10 cellular contexts compared by ENCODE assay signal in the genomic region with DNA sequence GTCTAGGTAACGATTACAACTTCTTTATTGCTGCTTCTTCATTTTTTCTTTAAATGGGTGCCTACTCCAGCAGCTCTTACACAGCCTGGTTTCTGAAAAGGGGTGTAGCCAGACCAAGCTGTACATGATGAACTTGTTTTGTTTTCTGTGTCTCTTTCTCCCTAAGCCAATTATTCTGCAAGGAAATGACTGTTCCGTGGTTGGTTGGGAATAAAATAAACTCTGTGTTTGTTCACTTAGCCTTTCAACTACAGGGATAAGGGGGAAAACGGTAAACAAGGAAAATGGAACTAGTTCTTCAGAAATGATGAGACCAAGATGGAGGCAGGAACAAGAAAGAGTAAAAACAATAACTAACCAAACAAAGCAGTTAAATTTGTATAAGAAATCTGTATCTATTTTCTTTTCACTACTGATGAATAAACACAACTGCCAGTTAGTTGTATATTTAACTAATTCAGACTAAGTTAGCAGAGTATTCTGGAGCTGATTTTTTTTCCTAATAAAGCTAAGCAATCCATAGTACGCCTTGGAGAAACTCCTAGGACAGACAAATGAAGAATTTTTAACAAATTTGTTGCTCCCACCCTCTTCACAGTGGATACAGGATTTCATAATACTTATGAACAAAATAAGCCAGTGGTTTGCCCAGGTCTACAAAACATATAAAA. TPM values are rescaled to one million over a fixed set of nuclear protein-coding genes. Genes with fewer than 3 reads are reported as not detected.
DNase-seq lines count a peak whose midpoint lies in the region; ATAC-seq and TF ChIP-seq lines count a peak whose summit lies in the region.
"Had no signal": no experiment of that assay in that cellular context is flagged by ENCODE, and none has a peak within 500 bp of the region (broad histone marks: within the 10 kb centered on the region; RNA-seq: fewer than 3 reads in every experiment).

A gene with protein sequence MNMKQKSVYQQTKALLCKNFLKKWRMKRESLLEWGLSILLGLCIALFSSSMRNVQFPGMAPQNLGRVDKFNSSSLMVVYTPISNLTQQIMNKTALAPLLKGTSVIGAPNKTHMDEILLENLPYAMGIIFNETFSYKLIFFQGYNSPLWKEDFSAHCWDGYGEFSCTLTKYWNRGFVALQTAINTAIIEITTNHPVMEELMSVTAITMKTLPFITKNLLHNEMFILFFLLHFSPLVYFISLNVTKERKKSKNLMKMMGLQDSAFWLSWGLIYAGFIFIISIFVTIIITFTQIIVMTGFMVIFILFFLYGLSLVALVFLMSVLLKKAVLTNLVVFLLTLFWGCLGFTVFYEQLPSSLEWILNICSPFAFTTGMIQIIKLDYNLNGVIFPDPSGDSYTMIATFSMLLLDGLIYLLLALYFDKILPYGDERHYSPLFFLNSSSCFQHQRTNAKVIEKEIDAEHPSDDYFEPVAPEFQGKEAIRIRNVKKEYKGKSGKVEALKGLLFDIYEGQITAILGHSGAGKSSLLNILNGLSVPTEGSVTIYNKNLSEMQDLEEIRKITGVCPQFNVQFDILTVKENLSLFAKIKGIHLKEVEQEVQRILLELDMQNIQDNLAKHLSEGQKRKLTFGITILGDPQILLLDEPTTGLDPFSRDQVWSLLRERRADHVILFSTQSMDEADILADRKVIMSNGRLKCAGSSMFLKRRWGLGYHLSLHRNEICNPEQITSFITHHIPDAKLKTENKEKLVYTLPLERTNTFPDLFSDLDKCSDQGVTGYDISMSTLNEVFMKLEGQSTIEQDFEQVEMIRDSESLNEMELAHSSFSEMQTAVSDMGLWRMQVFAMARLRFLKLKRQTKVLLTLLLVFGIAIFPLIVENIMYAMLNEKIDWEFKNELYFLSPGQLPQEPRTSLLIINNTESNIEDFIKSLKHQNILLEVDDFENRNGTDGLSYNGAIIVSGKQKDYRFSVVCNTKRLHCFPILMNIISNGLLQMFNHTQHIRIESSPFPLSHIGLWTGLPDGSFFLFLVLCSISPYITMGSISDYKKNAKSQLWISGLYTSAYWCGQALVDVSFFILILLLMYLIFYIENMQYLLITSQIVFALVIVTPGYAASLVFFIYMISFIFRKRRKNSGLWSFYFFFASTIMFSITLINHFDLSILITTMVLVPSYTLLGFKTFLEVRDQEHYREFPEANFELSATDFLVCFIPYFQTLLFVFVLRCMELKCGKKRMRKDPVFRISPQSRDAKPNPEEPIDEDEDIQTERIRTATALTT (N-terminal part only) (minus strand): TSS at position 94 of the 671 bp plus-strand sequence. CDS start 1,192 bp downstream, outside the sequence.

- no peaks in the 10 kb centered on the region for H3K4me1 ChIP-seq in mucosa of descending colon (ENCODE audit: low read depth)
- H3K4me1 ChIP-seq in tibial nerve, result peaks cover 0 to 32% (median 6%) of the 10 kb centered on the region in 4 donors
- no peaks in the 10 kb centered on the region for H3K4me1 ChIP-seq in BE2C

- intact Hi-C loops in mucosa of descending colon (cut with DNase I, micrococcal nuclease), result no loop called here

- H3K4me3 Mint-ChIP-seq in glutamatergic neuron (ENCODE audit: unreplicated experiment), result no peak within 1 kb of the TSS
- H3K4me3 Mint-ChIP-seq: activated B cell treated with CpG ODN at 0.5 μM for 24 hours had no signal

- peak in 1 of 2 donors; percentile 12 for TF ChIP-seq POLR2A in tibial nerve (IDR thresholded peaks at IDR 0.05)

- WGBS in tibial nerve, 2 donors, result 12 to 15% methylated on average over 4 of the region's 4 CpGs

- H3K9me3 Mint-ChIP-seq in glutamatergic neuron (ENCODE audit: unreplicated experiment), result no peaks in the 10 kb centered on the region
- H3K9me3 Mint-ChIP-seq: activated B cell treated with CpG ODN at 0.5 μM for 24 hours had no signal

- peak in 1 of 2 donors; percentile 81 for TF ChIP-seq EP300 in tibial nerve (IDR thresholded peaks at IDR 0.05)

- H3K27ac ChIP-seq in tibial nerve, result peak within 1 kb of the TSS; percentile 41 to 86 (median 57)

- TF ChIP-seq CTCF in epithelial cell of esophagus (IDR thresholded peaks at IDR 0.05; ENCODE audit: insufficient read depth, low read depth, low read length, missing control alignments), result no peak
- TF ChIP-seq CTCF in mucosa of descending colon (IDR thresholded peaks at IDR 0.05), result no peak
- TF ChIP-seq CTCF in tibial nerve (IDR thresholded peaks at IDR 0.05), result no peak
- no peak for TF ChIP-seq CTCF in glutamatergic neuron (IDR thresholded peaks at IDR 0.05; ENCODE audit: partially characterized antibody, unreplicated experiment)
- TF ChIP-seq CTCF in BE2C (IDR thresholded peaks at IDR 0.05; ENCODE audit: low read depth, low read length), result no peak

- peak; percentile 36 for ATAC-seq in mucosa of descending colon

- H3K36me3 Mint-ChIP-seq in glutamatergic neuron (ENCODE audit: unreplicated experiment), result no peaks in the 10 kb centered on the region

- H3K27ac Mint-ChIP-seq in glutamatergic neuron (ENCODE audit: unreplicated experiment), result no peak within 1 kb of the TSS
- H3K27ac Mint-ChIP-seq: activated B cell treated with CpG ODN at 0.5 μM for 24 hours had no signal

- H3K27me3 ChIP-seq in tibial nerve (no peaks in the 10 kb centered on the region), BE2C (no peaks in the 10 kb centered on the region)

- H3K4me1 Mint-ChIP-seq in glutamatergic neuron (ENCODE audit: low read depth, unreplicated experiment), result no peaks in the 10 kb centered on the region

- H3K4me3 ChIP-seq in epithelial cell of esophagus (ENCODE audit: low read length) (no peak within 1 kb of the TSS), mucosa of descending colon (no peak within 1 kb of the TSS), tibial nerve (peak within 1 kb of the TSS; percentile 10 to 53 (median 38)), BE2C (ENCODE audit: low read depth, low read length) (no peak within 1 kb of the TSS)

- DNase-seq in OCI-M1 (lab: John Stamatoyannopoulos, UW), result peak; percentile 31
- peak; percentile 36 for DNase-seq in epithelial cell of esophagus (ENCODE audit: low read depth)
- DNase-seq in mucosa of descending colon, result no peak
- peak in 1 of 2 donors; percentile 37 for DNase-seq in tibial nerve (ENCODE audit: low spot score in 2 of 2)
- DNase-seq in glutamatergic neuron, result no peak
- no peak for DNase-seq in NCI-H345 (lab: John Stamatoyannopoulos, UW)
- no peak for DNase-seq in BE2C
- DNase-seq in glomerular visceral epithelial cell (ENCODE audit: extremely low spot score), result no peak
- DNase-seq: activated B cell treated with CpG ODN at 0.5 μM for 24 hours, NCI-H2029 treated with DMSO at 0.1 percent for 48 hours had no signal

- H3K9me3 ChIP-seq in mucosa of descending colon (no peaks in the 10 kb centered on the region), tibial nerve (peaks cover 0 to 13% (median 5%) of the 10 kb centered on the region in 4 donors), BE2C (no peaks in the 10 kb centered on the region)

- H3K27me3 Mint-ChIP-seq in glutamatergic neuron (ENCODE audit: unreplicated experiment), result no peaks in the 10 kb centered on the region
- H3K27me3 Mint-ChIP-seq: activated B cell treated with CpG ODN at 0.5 μM for 24 hours had no signal

- H3K36me3 ChIP-seq in mucosa of descending colon (ENCODE audit: low read depth) (no peaks in the 10 kb centered on the region), tibial nerve (peaks cover 0 to 17% (median 4%) of the 10 kb centered on the region in 3 donors), BE2C (no peaks in the 10 kb centered on the region)

RNA-seq across cellular contexts. Expression of the gene that starts here (rescaled TPM):
- total RNA-seq in mucosa of descending colon (10 to 100 TPM in 1 of 3 donors, 1 to 10 TPM in 2; 5.4 to 21.3 (median 7.7) TPM), tibial nerve (100 to 1,000 TPM; 218 to 308 (median 279) TPM), glutamatergic neuron (ENCODE audit: unreplicated experiment) (1.6 TPM)
- polyA plus RNA-seq in BE2C (2012; ENCODE audit: insufficient read depth, insufficient read length, low read depth), result not detected

Comparison
In these comparisons a context has a peak if more than half of its experiments do, and no peak if none do; other contexts are left out.
1. RNA of the gene that starts here (total RNA-seq): 218 to 308 TPM in tibial nerve; 5.4 to 21.3 TPM in mucosa of descending colon and 1.6 TPM in glutamatergic neuron (single experiment); every median in the first group is over 4 times any median in the second.
2. DNase-seq: peak in OCI-M1 (single experiment) and epithelial cell of esophagus (single experiment); none in mucosa of descending colon (0 of 3), glutamatergic neuron (single experiment), NCI-H345 (single experiment), BE2C (single experiment) and glomerular visceral epithelial cell (single experiment).
3. H3K4me3 ChIP-seq: peak in tibial nerve (4 of 4); none in epithelial cell of esophagus (single experiment), mucosa of descending colon (single experiment) and BE2C (single experiment).